7 cellular contexts compared by ENCODE assay signal in the genomic region with DNA sequence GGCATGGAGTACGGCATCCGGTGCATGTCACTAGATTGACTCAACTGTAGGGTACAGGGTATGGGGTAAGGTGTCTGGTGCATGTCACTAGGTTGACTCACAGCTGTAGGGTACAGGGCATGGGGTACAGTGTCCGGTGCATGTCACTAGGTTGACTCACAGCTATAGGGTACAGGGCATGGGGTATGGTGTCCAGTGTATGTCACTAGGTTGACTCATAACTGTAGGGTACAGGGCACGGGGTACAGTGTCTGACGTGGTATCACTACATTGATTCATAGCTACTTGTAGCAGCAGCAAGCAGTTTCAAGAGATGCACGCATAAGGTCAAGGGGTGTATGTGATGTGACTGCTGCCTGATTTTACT.
DNase-seq lines count a peak whose midpoint lies in the region; ATAC-seq and TF ChIP-seq lines count a peak whose summit lies in the region.
"Not testable (repeated sequence)": the region's sequence is repeated elsewhere in the genome, so short reads cannot be mapped to it uniquely, and the experiment has no call there.

No MANE protein-coding gene starts in this region.

- H3K27ac Mint-ChIP-seq in activated CD8-positive, alpha-beta memory T cell treated with anti-CD3 and anti-CD28 coated beads, Interleukin-2, amount 10 ng/mL, durations not matched to agents 7 days and 5 days; osteocyte (ENCODE audit: unreplicated experiment): not testable (repeated sequence)

- H3K27me3 Mint-ChIP-seq in activated CD8-positive, alpha-beta memory T cell treated with anti-CD3 and anti-CD28 coated beads, Interleukin-2, amount 10 ng/mL, durations not matched to agents 7 days and 5 days; osteocyte (ENCODE audit: unreplicated experiment): not testable (repeated sequence)

- not testable (repeated sequence) for H3K4me3 ChIP-seq in GM12865 (ENCODE audit: low read depth, low read length); RWPE2 (ENCODE audit: severe bottlenecking); cardiac fibroblast (replicated peaks in 1 of 2; ENCODE audit: low read depth in 2 of 2, low read length in 2 of 2)

- TF ChIP-seq CTCF in GM12865 (IDR thresholded peaks at IDR 0.05; ENCODE audit: insufficient read depth, low read depth, low read length, missing control alignments); RWPE2 (IDR thresholded peaks at IDR 0.05; ENCODE audit: poor library complexity, severe bottlenecking); cardiac fibroblast (IDR thresholded peaks at IDR 0.05; ENCODE audit: low read depth, low read length); osteocyte (IDR thresholded peaks at IDR 0.05): not testable (repeated sequence)

- not testable (repeated sequence) for H3K36me3 Mint-ChIP-seq in activated CD8-positive, alpha-beta memory T cell treated with anti-CD3 and anti-CD28 coated beads, Interleukin-2, amount 10 ng/mL, durations not matched to agents 7 days and 5 days; osteocyte (ENCODE audit: unreplicated experiment)

- not testable (repeated sequence) for H3K9me3 ChIP-seq in RWPE2 (ENCODE audit: severe bottlenecking)

- peak; percentile 75 for ATAC-seq in GM19455 (IDR thresholded peaks at IDR 0.05; ENCODE audit: unreplicated experiment)
- peak; percentile 42; the same call in 1 of the 3 replicates for ATAC-seq in RWPE2 (ENCODE audit: low read depth)
- ATAC-seq in activated CD8-positive, alpha-beta memory T cell treated with anti-CD3 and anti-CD28 coated beads, Interleukin-2, amount 10 ng/mL, durations not matched to agents 7 days and 5 days = not testable (repeated sequence)

- H3K4me3 Mint-ChIP-seq in activated CD8-positive, alpha-beta memory T cell treated with anti-CD3 and anti-CD28 coated beads, Interleukin-2, amount 10 ng/mL, durations not matched to agents 7 days and 5 days; osteocyte (ENCODE audit: unreplicated experiment): not testable (repeated sequence)

- not testable (repeated sequence) for H3K4me1 Mint-ChIP-seq in activated CD8-positive, alpha-beta memory T cell treated with anti-CD3 and anti-CD28 coated beads, Interleukin-2, amount 10 ng/mL, durations not matched to agents 7 days and 5 days; osteocyte (ENCODE audit: unreplicated experiment)

- H3K27me3 ChIP-seq in RWPE2 (ENCODE audit: insufficient read depth, poor library complexity, severe bottlenecking) = not testable (repeated sequence)

- H3K36me3 ChIP-seq in RWPE2 (ENCODE audit: low read depth) = not testable (repeated sequence)

- not testable (repeated sequence) for H3K9me3 Mint-ChIP-seq in activated CD8-positive, alpha-beta memory T cell treated with anti-CD3 and anti-CD28 coated beads, Interleukin-2, amount 10 ng/mL, durations not matched to agents 7 days and 5 days (ENCODE audit: low read depth); osteocyte (ENCODE audit: unreplicated experiment)

- CTCF ChIA-PET in activated CD8-positive, alpha-beta memory T cell treated with anti-CD3 and anti-CD28 coated beads, Interleukin-2, amount 10 ng/mL, durations not matched to agents 7 days and 5 days (lab: Charles Lee) = interaction anchor here (0.6 kb wide), 1 partner anchor 80 kb away, joined by 3 read pairs; no protein-coding TSS in a partner anchor

- not testable (repeated sequence) for H3K4me1 ChIP-seq in RWPE2 (ENCODE audit: insufficient read depth, poor library complexity, severe bottlenecking)

- H3K27ac ChIP-seq in RWPE2 (ENCODE audit: poor library complexity, severe bottlenecking) = peak overlapping the region; percentile 45

- peak; percentile 59 for DNase-seq in GM12865 (ENCODE audit: low read depth)
- DNase-seq in HT1080 (ENCODE audit: low read depth) = peak; percentile 35
- not testable (repeated sequence) for DNase-seq in RWPE2 (ENCODE audit: low spot score)
- DNase-seq in activated CD8-positive, alpha-beta memory T cell treated with anti-CD3 and anti-CD28 coated beads, Interleukin-2, amount 10 ng/mL, durations not matched to agents 7 days and 5 days = peak; percentile 51
- DNase-seq in cardiac fibroblast (ENCODE audit: low read depth in 2 of 2) = peak; percentile 11 to 49
- peak; percentile 17 for DNase-seq in osteocyte (ENCODE audit: extremely low spot score, unreplicated experiment)
